ENCODE assay signal across 8 cellular contexts in the genomic region with DNA sequence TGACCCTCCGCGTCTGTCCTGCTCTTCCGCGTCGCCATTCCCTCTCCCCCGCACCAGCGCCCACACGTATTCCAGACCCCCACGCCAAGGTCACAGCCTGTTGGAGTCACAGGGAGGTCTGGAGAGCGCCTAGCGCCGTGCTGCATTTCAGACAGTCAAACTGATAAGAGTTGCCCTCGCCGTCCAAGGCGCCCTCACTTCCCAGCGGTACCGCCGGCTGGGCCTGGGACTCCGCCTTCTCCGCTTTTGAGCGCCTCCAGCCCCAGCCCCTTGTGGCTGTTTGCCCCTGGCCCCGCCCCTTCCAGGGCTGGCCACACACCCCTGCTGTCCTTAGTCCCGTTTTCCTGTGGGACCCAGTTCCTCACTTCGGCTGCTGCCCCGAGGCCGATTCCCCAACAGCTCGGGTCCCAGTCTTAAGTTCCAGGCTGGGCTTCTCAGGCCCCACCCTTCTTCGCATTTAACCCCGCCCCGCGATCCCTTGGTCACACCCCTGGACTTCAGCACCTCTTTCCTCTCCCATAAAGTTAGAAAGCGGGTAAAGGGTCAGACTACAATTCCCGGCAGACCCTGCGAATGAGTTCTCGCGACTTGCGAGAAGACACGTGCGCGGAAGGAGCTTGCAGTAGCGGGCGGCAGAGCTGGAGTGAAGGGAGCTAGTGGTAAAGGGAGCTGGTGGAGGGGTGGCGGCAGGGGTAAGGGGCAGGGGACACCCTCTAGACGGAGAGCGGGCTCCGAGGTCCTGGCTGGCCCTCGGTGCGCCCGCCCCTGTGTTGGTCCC. TPM values are rescaled to one million over a fixed set of nuclear protein-coding genes. Genes with fewer than 3 reads are reported as not detected.
DNase-seq lines count a peak whose midpoint lies in the region; TF ChIP-seq lines count a peak whose summit lies in the region.

Gene GMPPA, plus strand, starts transcription at position 612 of the 778 bp plus-strand sequence. CDS start 1,085 bp downstream, outside the sequence.

- H3K9ac ChIP-seq in subcutaneous abdominal adipose tissue (ENCODE audit: low read length in 5 of 5): peak within 1 kb of the TSS; percentile 77 to 96 (median 89)

- CTCF ChIA-PET in activated naive CD4-positive, alpha-beta T cell treated with anti-CD3 and anti-CD28 coated beads for 36 hours (lab: Charles Lee): interaction anchor here (0.8 to 11.7 kb wide), 9 partner anchors 8 to 96 kb away, joined by 3 to 211 read pairs (median 5); no protein-coding TSS in a partner anchor

- peak within 1 kb of the TSS; percentile 93 for H2AFZ ChIP-seq in neuron (ENCODE audit: low read depth, low read length)

- H3K4me1 ChIP-seq in neuron (ENCODE audit: insufficient read depth, low read length) (peaks cover 15% of the 10 kb centered on the region), subcutaneous abdominal adipose tissue (ENCODE audit: control insufficient read depth in 5 of 5, insufficient read depth in 5 of 5, low read length in 5 of 5) (peaks cover 1 to 39% (median 35%) of the 10 kb centered on the region in 5 donors)

- H3K27me3 ChIP-seq in neuron (ENCODE audit: insufficient read depth, low read length) (peaks cover 19% of the 10 kb centered on the region), subcutaneous abdominal adipose tissue (ENCODE audit: control insufficient read depth in 5 of 5, insufficient read depth in 4 of 5, low read length in 5 of 5) (peaks cover 10 to 38% (median 24%) of the 10 kb centered on the region in 5 donors)

- peak within 1 kb of the TSS; percentile 39 for H3K27ac Mint-ChIP-seq in activated naive CD4-positive, alpha-beta T cell treated with anti-CD3 and anti-CD28 coated beads for 36 hours

- intact Hi-C loops in activated naive CD4-positive, alpha-beta T cell treated with anti-CD3 and anti-CD28 coated beads for 36 hours (cut with micrococcal nuclease): loop anchor here (1.0 to 2.0 kb wide), 13 partner anchors 11 to 269 kb away; partner anchors contain the start of genes ANKZF1, ATG9A, CHPF and DNAJB2

- DNase-seq in GM03348 (ENCODE audit: low spot score) (peak; percentile 97), HFF-Myc (ENCODE audit: extremely low read depth, low read depth) (peak; percentile 98), NAMALWA (ENCODE audit: low spot score) (peak; percentile 99), SK-N-DZ (ENCODE audit: low spot score) (peak; percentile 99), foreskin melanocyte (peak; percentile 99)
- peak; percentile 98 for DNase-seq in activated naive CD4-positive, alpha-beta T cell treated with anti-CD3 and anti-CD28 coated beads for 36 hours

- no peak for TF ChIP-seq CTCF in HFF-Myc (IDR thresholded peaks at IDR 0.05; ENCODE audit: low read depth, low read length, missing control alignments)

- H3K36me3 Mint-ChIP-seq in activated naive CD4-positive, alpha-beta T cell treated with anti-CD3 and anti-CD28 coated beads for 36 hours (ENCODE audit: low read depth): peaks cover 1% of the 10 kb centered on the region

- peaks cover 6% of the 10 kb centered on the region for H3K9me3 ChIP-seq in neuron (ENCODE audit: low read length)
- H3K9me3 ChIP-seq in subcutaneous abdominal adipose tissue (ENCODE audit: control insufficient read depth in 5 of 5, low read length in 5 of 5): no peaks in the 10 kb centered on the region

- H3K27me3 Mint-ChIP-seq in activated naive CD4-positive, alpha-beta T cell treated with anti-CD3 and anti-CD28 coated beads for 36 hours (ENCODE audit: low read depth): peaks cover 43% of the 10 kb centered on the region

- H3K4me3 Mint-ChIP-seq in activated naive CD4-positive, alpha-beta T cell treated with anti-CD3 and anti-CD28 coated beads for 36 hours: peak within 1 kb of the TSS; percentile 91

- no peaks in the 10 kb centered on the region for H3K9me3 Mint-ChIP-seq in activated naive CD4-positive, alpha-beta T cell treated with anti-CD3 and anti-CD28 coated beads for 36 hours

- H3K4me3 ChIP-seq in HFF-Myc (replicated peaks; ENCODE audit: low read depth, low read length): peak within 1 kb of the TSS; percentile 83
- peak within 1 kb of the TSS; percentile 60 for H3K4me3 ChIP-seq in neuron (ENCODE audit: low read length)
- peak within 1 kb of the TSS; percentile 79 to 89 (median 84) for H3K4me3 ChIP-seq in subcutaneous abdominal adipose tissue (ENCODE audit: low read depth in 1 of 5, low read length in 5 of 5)

- H3K4me1 Mint-ChIP-seq in activated naive CD4-positive, alpha-beta T cell treated with anti-CD3 and anti-CD28 coated beads for 36 hours (ENCODE audit: low read depth): peaks cover 28% of the 10 kb centered on the region

- H3K36me3 ChIP-seq in neuron (ENCODE audit: insufficient read depth, low read length) (no peaks in the 10 kb centered on the region), subcutaneous abdominal adipose tissue (ENCODE audit: control insufficient read depth in 5 of 5, insufficient read depth in 5 of 5, low read length in 5 of 5) (peaks cover 0 to 20% (median 14%) of the 10 kb centered on the region in 5 donors)

- H3K27ac ChIP-seq in subcutaneous abdominal adipose tissue (ENCODE audit: low read depth, low read length): peak within 1 kb of the TSS; percentile 94

RNA-seq across cellular contexts. Expression of gene GMPPA, which starts in this region (rescaled TPM):
- polyA plus RNA-seq in SK-N-DZ (2014; cell fraction: cytosol; rRNA removed): 37.1 and 42.5 TPM in 2 replicates
- polyA plus RNA-seq in SK-N-DZ (2014; cell fraction: nucleus; rRNA removed): 69.3 and 75.5 TPM in 2 replicates
- total RNA-seq in activated naive CD4-positive, alpha-beta T cell treated with anti-CD3 and anti-CD28 coated beads for 36 hours: 10 to 100 TPM; 25.2 to 28.4 TPM

Comparison
In these comparisons a context has a peak if more than half of its experiments do, and no peak if none do; other contexts are left out.
1. Peak in every context shown above with its lines: DNase-seq, H3K4me3 ChIP-seq and H3K27ac ChIP-seq.